14 cellular contexts compared by ENCODE assay signal in genomic region chr6:74609857-74610256, GRCh38.
"Had no signal": no experiment of that assay in that cellular context is flagged by ENCODE, and none has a peak within 500 bp of the region (broad histone marks: within the 10 kb centered on the region; RNA-seq: fewer than 3 reads in every experiment).

No MANE protein-coding gene starts in this region.

- ATAC-seq: activated T-cell treated with anti-CD3 and anti-CD28 coated beads, Interleukin-2, amount 50 U/mL, for 72 hours; pancreas had no signal

- H3K27ac Mint-ChIP-seq: activated CD4-positive, alpha-beta memory T cell treated with anti-CD3 and anti-CD28 coated beads for 36 hours; activated naive CD4-positive, alpha-beta T cell treated with anti-CD3 and anti-CD28 coated beads for 36 hours; activated T-cell treated with anti-CD3 and anti-CD28 coated beads, Interleukin-2, amount 50 U/mL, for 72 hours; brain had no signal

- H3K36me3 Mint-ChIP-seq: activated CD4-positive, alpha-beta memory T cell treated with anti-CD3 and anti-CD28 coated beads for 36 hours; brain had no signal

- H3K9me3 ChIP-seq: esophagus squamous epithelium, left ventricle myocardium inferior, pancreas, thyroid gland, vagina had no signal

- H3K36me3 ChIP-seq: esophagus squamous epithelium, left ventricle myocardium inferior, pancreas, thyroid gland, vagina had no signal

- H3K27me3 Mint-ChIP-seq: activated CD4-positive, alpha-beta memory T cell treated with anti-CD3 and anti-CD28 coated beads for 36 hours; brain had no signal

- FAIRE-seq: kidney, pancreas had no signal

- H3K4me3 Mint-ChIP-seq: activated CD4-positive, alpha-beta memory T cell treated with anti-CD3 and anti-CD28 coated beads for 36 hours; activated naive CD4-positive, alpha-beta T cell treated with anti-CD3 and anti-CD28 coated beads for 36 hours; activated T-cell treated with anti-CD3 and anti-CD28 coated beads, Interleukin-2, amount 50 U/mL, for 72 hours; brain; neural crest cell had no signal

- H3K27me3 ChIP-seq: dorsolateral prefrontal cortex, esophagus squamous epithelium, pancreas, thyroid gland, vagina had no signal

- H3K4me3 ChIP-seq: dorsolateral prefrontal cortex, esophagus squamous epithelium, left ventricle myocardium inferior, pancreas, thyroid gland, vagina had no signal

- H3K4me1 ChIP-seq: left ventricle myocardium inferior, pancreas, thyroid gland, vagina had no signal

- H3K27ac ChIP-seq: dorsolateral prefrontal cortex, esophagus squamous epithelium, left ventricle myocardium inferior, pancreas, thyroid gland, vagina had no signal

- DNase-seq: activated CD4-positive, alpha-beta memory T cell treated with anti-CD3 and anti-CD28 coated beads for 36 hours; activated naive CD4-positive, alpha-beta T cell treated with anti-CD3 and anti-CD28 coated beads for 36 hours; activated T-cell treated with anti-CD3 and anti-CD28 coated beads, Interleukin-2, amount 50 U/mL, for 72 hours; dorsolateral prefrontal cortex; esophagus squamous epithelium; kidney; left ventricle myocardium inferior; mesendoderm; pancreas; T-helper 9 cell; thyroid gland had no signal

- H3K9me3 Mint-ChIP-seq: activated CD4-positive, alpha-beta memory T cell treated with anti-CD3 and anti-CD28 coated beads for 36 hours; activated naive CD4-positive, alpha-beta T cell treated with anti-CD3 and anti-CD28 coated beads for 36 hours; activated T-cell treated with anti-CD3 and anti-CD28 coated beads, Interleukin-2, amount 50 U/mL, for 72 hours; brain; neural crest cell had no signal

- H3K4me1 Mint-ChIP-seq: brain had no signal
